ENCODE assay signal across 8 cellular contexts in genomic region chr2:40488927-40489677, GRCh38. TPM values are rescaled to one million over a fixed set of nuclear protein-coding genes. Genes with fewer than 3 reads are reported as not detected.
A peak's percentile ranks its signal among the peaks of the same experiment; 100 is the strongest.
DNase-seq lines count a peak whose midpoint lies in the region; ATAC-seq and TF ChIP-seq lines count a peak whose summit lies in the region.

No MANE protein-coding gene starts in this region.

- POLR2A ChIA-PET in BJ (lab: Charles Lee): no interaction called here

- H3K9me3 ChIP-seq in effector memory CD4-positive, alpha-beta T cell (ENCODE audit: control insufficient read depth, low read length): no peaks in the 10 kb centered on the region

- CTCF ChIA-PET in BJ (lab: Yijun Ruan, JAX): interaction anchor here (0.8 to 1.8 kb wide), 5 partner anchors 7 to 265 kb away, joined by 3 to 11 read pairs (median 3); no protein-coding TSS in a partner anchor

- no peaks in the 10 kb centered on the region for H3K4me1 ChIP-seq in effector memory CD4-positive, alpha-beta T cell (ENCODE audit: control insufficient read depth, insufficient read depth, low read length, poor library complexity, severe bottlenecking)

- ATAC-seq in GM21526 (IDR thresholded peaks at IDR 0.05; ENCODE audit: low FRiP score, unreplicated experiment): no peak
- ATAC-seq in HG03457 (IDR thresholded peaks at IDR 0.05; ENCODE audit: unreplicated experiment): no peak

- no peaks in the 10 kb centered on the region for H3K27me3 ChIP-seq in BJ (ENCODE audit: control insufficient read depth, insufficient read depth, low read length)
- H3K27me3 ChIP-seq in effector memory CD4-positive, alpha-beta T cell (replicated peaks; ENCODE audit: control insufficient read depth, insufficient read depth, low read length, poor library complexity, severe bottlenecking): no peaks in the 10 kb centered on the region

- H3K27ac ChIP-seq in caudate nucleus (ENCODE audit: low read depth, low read length): peak overlapping the region; percentile 23
- no peak overlapping the region for H3K27ac ChIP-seq in effector memory CD4-positive, alpha-beta T cell (ENCODE audit: insufficient read depth, low read length, poor library complexity, severe bottlenecking)

- TF ChIP-seq CTCF in BJ (IDR thresholded peaks at IDR 0.05; ENCODE audit: insufficient read depth, low read depth, low read length) (no peak), GM20000 (IDR thresholded peaks at IDR 0.05; ENCODE audit: extremely low read depth, missing control alignments) (no peak)

- DNase-seq in BJ (ENCODE audit: low read depth) (no peak), HuH-7 (ENCODE audit: low spot score) (peak; percentile 8), caudate nucleus (lab: John Stamatoyannopoulos, UW) (no peak), myocyte (ENCODE audit: low read depth) (peak; percentile 57), GM20000 (ENCODE audit: low spot score) (no peak)
- DNase-seq in effector memory CD4-positive, alpha-beta T cell: no peak

- H3K36me3 ChIP-seq in BJ (ENCODE audit: control insufficient read depth, insufficient read depth, low read length): no peaks in the 10 kb centered on the region
- no peaks in the 10 kb centered on the region for H3K36me3 ChIP-seq in effector memory CD4-positive, alpha-beta T cell (ENCODE audit: control insufficient read depth, insufficient read depth, low read length)

- H3K4me3 ChIP-seq in BJ (ENCODE audit: low read depth, low read length): peak overlapping the region; percentile 37
- H3K4me3 ChIP-seq in effector memory CD4-positive, alpha-beta T cell (ENCODE audit: insufficient read depth, low read depth, low read length, poor library complexity, severe bottlenecking): no peak overlapping the region

RNA-seq across cellular contexts. Expression of gene SLC8A1, which starts 37.2 kb away (rescaled TPM):
- polyA plus RNA-seq in BJ (2011; rRNA removed): 18.5 and 34.5 TPM in 2 replicates
- 165 TPM in 2 replicates for polyA minus RNA-seq in BJ (2011; rRNA and poly(A)+ RNA removed)
- total RNA-seq in myocyte: 5.2 and 8.3 TPM in 2 replicates
- 3.1 TPM for polyA plus RNA-seq in myocyte (2012)

Comparison
In these comparisons a context has a peak if more than half of its experiments do, and no peak if none do; other contexts are left out.
1. DNase-seq: peak in HuH-7 (single experiment) and myocyte (single experiment); none in BJ (single experiment), caudate nucleus (0 of 61), effector memory CD4-positive, alpha-beta T cell (0 of 3) and GM20000 (single experiment).